ENCODE assay signal across 8 cellular contexts in genomic region chr19:3358919-3359849, GRCh38. TPM values are rescaled to one million over a fixed set of nuclear protein-coding genes. Genes with fewer than 3 reads are reported as not detected.
DNase-seq lines count a peak whose midpoint lies in the region; ATAC-seq and TF ChIP-seq lines count a peak whose summit lies in the region.

No MANE protein-coding gene starts in this region.

- H3K27ac ChIP-seq in AG04450 (ENCODE audit: low read depth, low read length) (no peak overlapping the region), cardiac muscle cell (no peak overlapping the region)

- peaks cover 2% of the 10 kb centered on the region for H3K27me3 ChIP-seq in AG04450 (ENCODE audit: control insufficient read depth, insufficient read depth, low read length)
- peaks cover 58% of the 10 kb centered on the region for H3K27me3 ChIP-seq in cardiac muscle cell

- H3K36me3 ChIP-seq in cardiac muscle cell, result no peaks in the 10 kb centered on the region

- no peak for DNase-seq in AG04450 (ENCODE audit: low read depth, low spot score)
- peak; percentile 89 for DNase-seq in GM19238 (ENCODE audit: insufficient read length, low spot score)
- DNase-seq in RPMI7951 (ENCODE audit: low read depth), result peak; percentile 69
- DNase-seq in activated naive CD4-positive, alpha-beta T cell treated with anti-CD3 and anti-CD28 coated beads, Interleukin-2, amount 10 ng/mL, durations not matched to agents 7 days and 5 days, result peak; percentile 81
- DNase-seq in cardiac muscle cell (ENCODE audit: low read depth in 1 of 2, low spot score in 1 of 2), result peak; percentile 60 to 72
- no peak for DNase-seq in progenitor cell of endocrine pancreas (ENCODE audit: low spot score, unreplicated experiment)
- no peak for DNase-seq in cerebellar nuclear complex (lab: John Stamatoyannopoulos, UW)

- H3K4me1 Mint-ChIP-seq in activated naive CD4-positive, alpha-beta T cell treated with anti-CD3 and anti-CD28 coated beads, Interleukin-2, amount 10 ng/mL, durations not matched to agents 7 days and 5 days, result peaks cover 35% of the 10 kb centered on the region
- H3K4me1 Mint-ChIP-seq in progenitor cell of endocrine pancreas (ENCODE audit: low read depth), result peaks cover 3% of the 10 kb centered on the region

- ATAC-seq in HG02588 (IDR thresholded peaks at IDR 0.05; ENCODE audit: unreplicated experiment), result no peak

- CTCF ChIA-PET in AG04450 (lab: Charles Lee), result no interaction called here
- CTCF ChIA-PET in activated naive CD4-positive, alpha-beta T cell treated with anti-CD3 and anti-CD28 coated beads, Interleukin-2, amount 10 ng/mL, durations not matched to agents 7 days and 5 days (lab: Charles Lee), result no interaction called here

- peak overlapping the region; percentile 79 for H3K4me3 Mint-ChIP-seq in activated naive CD4-positive, alpha-beta T cell treated with anti-CD3 and anti-CD28 coated beads, Interleukin-2, amount 10 ng/mL, durations not matched to agents 7 days and 5 days
- peak overlapping the region; percentile 75 for H3K4me3 Mint-ChIP-seq in progenitor cell of endocrine pancreas (ENCODE audit: low read depth)

- peaks cover 5% of the 10 kb centered on the region for H3K9me3 ChIP-seq in AG04450 (ENCODE audit: control insufficient read depth, insufficient read depth, low read length)
- H3K9me3 ChIP-seq in cardiac muscle cell (ENCODE audit: low read depth), result no peaks in the 10 kb centered on the region

- peak overlapping the region; percentile 42 for H3K27ac Mint-ChIP-seq in activated naive CD4-positive, alpha-beta T cell treated with anti-CD3 and anti-CD28 coated beads, Interleukin-2, amount 10 ng/mL, durations not matched to agents 7 days and 5 days
- H3K27ac Mint-ChIP-seq in progenitor cell of endocrine pancreas, result no peak overlapping the region

- no peaks in the 10 kb centered on the region for H3K36me3 Mint-ChIP-seq in activated naive CD4-positive, alpha-beta T cell treated with anti-CD3 and anti-CD28 coated beads, Interleukin-2, amount 10 ng/mL, durations not matched to agents 7 days and 5 days
- no peaks in the 10 kb centered on the region for H3K36me3 Mint-ChIP-seq in progenitor cell of endocrine pancreas (ENCODE audit: insufficient read depth)

- no peaks in the 10 kb centered on the region for H3K9me3 Mint-ChIP-seq in activated naive CD4-positive, alpha-beta T cell treated with anti-CD3 and anti-CD28 coated beads, Interleukin-2, amount 10 ng/mL, durations not matched to agents 7 days and 5 days
- H3K9me3 Mint-ChIP-seq in progenitor cell of endocrine pancreas (ENCODE audit: low read depth), result peaks cover 4% of the 10 kb centered on the region

- H3K4me1 ChIP-seq in cardiac muscle cell (ENCODE audit: low read depth), result no peaks in the 10 kb centered on the region

- H3K27me3 Mint-ChIP-seq in activated naive CD4-positive, alpha-beta T cell treated with anti-CD3 and anti-CD28 coated beads, Interleukin-2, amount 10 ng/mL, durations not matched to agents 7 days and 5 days, result peaks cover 64% of the 10 kb centered on the region
- H3K27me3 Mint-ChIP-seq in progenitor cell of endocrine pancreas, result peaks cover 79% of the 10 kb centered on the region

- TF ChIP-seq CTCF in AG04450 (IDR thresholded peaks at IDR 0.05; ENCODE audit: low read depth, low read length) (no peak), cardiac muscle cell (IDR thresholded peaks at IDR 0.05; ENCODE audit: low read depth, low read length) (no peak), progenitor cell of endocrine pancreas (IDR thresholded peaks at IDR 0.05; ENCODE audit: unreplicated experiment) (no peak)

- H3K4me3 ChIP-seq in AG04450 (ENCODE audit: low read depth, low read length), result peak overlapping the region; percentile 71
- peak overlapping the region; percentile 74 for H3K4me3 ChIP-seq in cardiac muscle cell

- POLR2A ChIA-PET in AG04450 (lab: Yijun Ruan, JAX), result no interaction called here

RNA-seq across cellular contexts. Expression of gene NFIC, which starts 7.2 kb away (rescaled TPM):
- 3.9 and 7.7 TPM in 2 replicates for polyA plus RNA-seq in AG04450 (2011; rRNA removed)
- polyA minus RNA-seq in AG04450 (2011; rRNA and poly(A)+ RNA removed), result 15.0 and 21.4 TPM in 2 replicates
- 20.9 and 21.2 TPM in 2 replicates for total RNA-seq in RPMI7951 (2014; rRNA removed; shearing (Covaris generic))
- 29.4 and 46.1 TPM in 2 replicates for total RNA-seq in cardiac muscle cell
- polyA plus RNA-seq in cardiac muscle cell, result 32.7 and 42.2 TPM in 2 replicates
- 4.5 and 6.8 TPM in 2 replicates for total RNA-seq in progenitor cell of endocrine pancreas

Comparison
In these comparisons a context has a peak if more than half of its experiments do, and no peak if none do; other contexts are left out.
1. DNase-seq: peak in GM19238 (single experiment), RPMI7951 (single experiment), activated naive CD4-positive, alpha-beta T cell treated with anti-CD3 and anti-CD28 coated beads, Interleukin-2, amount 10 ng/mL, durations not matched to agents 7 days and 5 days (single experiment) and cardiac muscle cell (2 of 2); none in AG04450 (single experiment), progenitor cell of endocrine pancreas (single experiment) and cerebellar nuclear complex (0 of 2).